In the genomic region with DNA sequence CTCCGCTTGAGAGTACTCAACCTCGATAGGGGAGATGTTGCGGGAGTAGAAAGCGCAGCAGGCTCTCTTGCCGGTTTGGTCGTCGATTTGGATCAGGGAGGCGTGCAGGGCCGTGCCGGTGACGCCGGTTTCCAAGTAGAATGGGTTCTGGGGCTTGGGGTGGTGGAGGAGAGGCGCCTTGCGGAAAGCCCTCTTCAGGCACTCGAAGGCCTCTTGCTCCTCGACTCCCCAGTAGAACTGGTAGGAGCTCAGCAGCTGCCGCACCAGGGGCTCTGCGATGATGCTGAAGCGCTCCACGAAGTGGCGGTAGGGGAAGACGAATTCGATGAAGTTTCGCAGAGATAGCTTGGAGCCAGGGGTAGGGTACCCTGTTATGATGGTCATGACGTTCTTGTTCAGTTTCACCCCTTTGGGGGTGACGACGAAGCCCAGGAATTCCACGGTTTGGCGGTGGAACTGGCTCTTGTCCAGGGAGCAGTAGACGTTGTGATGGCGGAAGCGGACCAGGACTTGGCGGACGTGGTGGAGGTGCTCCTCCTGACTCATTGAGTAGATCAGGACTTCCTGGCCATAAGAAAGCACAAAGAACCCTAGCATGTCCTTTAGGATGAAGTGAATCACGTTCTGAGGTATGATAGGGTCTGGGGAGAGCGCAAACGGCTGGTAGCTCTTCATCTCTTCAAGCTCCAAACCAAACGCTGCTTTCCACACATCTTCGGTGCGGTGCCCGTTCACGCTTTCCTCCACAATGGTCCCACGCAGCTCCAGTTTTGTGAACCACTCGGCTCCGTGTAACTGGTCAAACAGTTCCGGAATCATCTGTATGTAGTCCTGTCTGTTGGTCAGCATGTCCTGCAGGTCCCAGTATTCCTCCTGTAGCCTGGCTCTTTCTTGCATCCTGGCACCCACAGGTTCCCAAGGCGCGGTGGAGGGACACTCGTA, we compare ENCODE assay signal across 24 cellular contexts. TPM values are rescaled to one million over a fixed set of nuclear protein-coding genes. Genes with fewer than 3 reads are reported as not detected.
A peak's percentile ranks its signal among the peaks of the same experiment; 100 is the strongest.
DNase-seq lines count a peak whose midpoint lies in the region; ATAC-seq and TF ChIP-seq lines count a peak whose summit lies in the region.
"Had no signal": no experiment of that assay in that cellular context is flagged by ENCODE, and none has a peak within 500 bp of the region (broad histone marks: within the 10 kb centered on the region; RNA-seq: fewer than 3 reads in every experiment).

No MANE protein-coding gene starts in this region.

- H3K36me3 ChIP-seq in right atrium auricular region (no peaks in the 10 kb centered on the region), lower lobe of right lung (no peaks in the 10 kb centered on the region), upper lobe of right lung (no peaks in the 10 kb centered on the region)

- ATAC-seq in Right ventricle myocardium inferior, result no peak
- ATAC-seq in lower lobe of right lung, result no peak
- ATAC-seq in upper lobe of right lung, result no peak

- DNase-seq in Right ventricle myocardium inferior (ENCODE audit: missing footprints) (peak; percentile 21), right atrium auricular region (ENCODE audit: low spot score) (no peak), chondrocyte (ENCODE audit: low spot score) (peak; percentile 72), lower lobe of right lung (peak; percentile 36), upper lobe of right lung (peak; percentile 52), anterior cingulate cortex (lab: John Stamatoyannopoulos, UW) (no peak), hypothalamus (lab: John Stamatoyannopoulos, UW) (no peak), CD1c-positive myeloid dendritic cell (ENCODE audit: extremely low spot score) (no peak)
- DNase-seq: 8988T, C1 segment of cervical spinal cord, GDM1, GOT3, HCEC 1CT, IMR-90, Karpas-422, MV-4-11, NCI-H1105 treated with DMSO at 0.1 percent for 48 hours, NCI-H2029 treated with DMSO at 0.1 percent for 48 hours, NCI-H226, NCI-H510A treated with DMSO at 0.1 percent for 48 hours, NCI-H748 treated with DMSO at 0.1 percent for 48 hours, PC-9, RPMI8226, SJCRH30 had no signal

- H3K27ac Mint-ChIP-seq in chondrocyte (ENCODE audit: unreplicated experiment), result no peak overlapping the region

- H3K9me3 ChIP-seq in right atrium auricular region (no peaks in the 10 kb centered on the region), lower lobe of right lung (no peaks in the 10 kb centered on the region), upper lobe of right lung (no peaks in the 10 kb centered on the region)
- H3K9me3 ChIP-seq: SJCRH30 had no signal

- intact Hi-C loops in Right ventricle myocardium inferior (cut with DNase I), result no loop called here
- intact Hi-C loops in lower lobe of right lung (cut with DNase I), result no loop called here
- intact Hi-C loops in upper lobe of right lung (cut with DNase I), result no loop called here

- peaks cover 2% of the 10 kb centered on the region for H3K4me1 Mint-ChIP-seq in chondrocyte (ENCODE audit: low read depth)

- peaks cover 17% of the 10 kb centered on the region for H3K27me3 Mint-ChIP-seq in chondrocyte (ENCODE audit: low read depth)

- H3K27me3 ChIP-seq in right atrium auricular region (no peaks in the 10 kb centered on the region), lower lobe of right lung (ENCODE audit: low read depth) (peaks cover 8% of the 10 kb centered on the region), upper lobe of right lung (peaks cover 6% of the 10 kb centered on the region)

- no peak overlapping the region for H3K4me3 Mint-ChIP-seq in chondrocyte (ENCODE audit: unreplicated experiment)

- no peak overlapping the region for H3K27ac ChIP-seq in right atrium auricular region
- H3K27ac ChIP-seq in lower lobe of right lung, result no peak overlapping the region
- no peak overlapping the region for H3K27ac ChIP-seq in upper lobe of right lung
- H3K27ac ChIP-seq: PC-9, SJCRH30 had no signal

- peaks cover 10% of the 10 kb centered on the region for H3K9me3 Mint-ChIP-seq in chondrocyte (ENCODE audit: low read depth)

- H3K4me1 ChIP-seq in right atrium auricular region (no peaks in the 10 kb centered on the region), lower lobe of right lung (no peaks in the 10 kb centered on the region), upper lobe of right lung (no peaks in the 10 kb centered on the region)

- TF ChIP-seq CTCF in right atrium auricular region (IDR thresholded peaks at IDR 0.05) (no peak), chondrocyte (IDR thresholded peaks at IDR 0.05) (no peak), lower lobe of right lung (IDR thresholded peaks at IDR 0.05) (no peak), upper lobe of right lung (IDR thresholded peaks at IDR 0.05) (no peak)

- H3K4me3 ChIP-seq in right atrium auricular region (no peak overlapping the region), lower lobe of right lung (no peak overlapping the region), upper lobe of right lung (no peak overlapping the region)
- H3K4me3 ChIP-seq: PC-9, SJCRH30 had no signal

- peaks cover 3% of the 10 kb centered on the region for H3K36me3 Mint-ChIP-seq in chondrocyte (ENCODE audit: low read depth)

RNA-seq across cellular contexts. Expression of a gene that starts 21.2 kb away (rescaled TPM):
- total RNA-seq in Right ventricle myocardium inferior (not detected), right atrium auricular region (not detected), chondrocyte (0.02 TPM in 1 of 3 replicates, not detected in the others), lower lobe of right lung (not detected), upper lobe of right lung (not detected)
- total RNA-seq: IMR-90, PC-9 had no signal

RNA-seq across cellular contexts. Expression of a gene that starts 56.4 kb away (rescaled TPM):
- total RNA-seq in Right ventricle myocardium inferior (34.8 TPM), right atrium auricular region (1 to 10 TPM; 6.5 to 9.5 TPM), chondrocyte (not detected in 3 replicates), lower lobe of right lung (16.6 TPM), upper lobe of right lung (15.6 TPM)
- total RNA-seq: PC-9 had no signal

Comparison
In these comparisons a context has a peak if more than half of its experiments do, and no peak if none do; other contexts are left out.
1. DNase-seq: peak in Right ventricle myocardium inferior (single experiment), chondrocyte (single experiment), lower lobe of right lung (single experiment) and upper lobe of right lung (single experiment); none in right atrium auricular region (single experiment), anterior cingulate cortex (0 of 58), hypothalamus (0 of 51) and CD1c-positive myeloid dendritic cell (single experiment).